11 cellular contexts compared by ENCODE assay signal in the genomic region with DNA sequence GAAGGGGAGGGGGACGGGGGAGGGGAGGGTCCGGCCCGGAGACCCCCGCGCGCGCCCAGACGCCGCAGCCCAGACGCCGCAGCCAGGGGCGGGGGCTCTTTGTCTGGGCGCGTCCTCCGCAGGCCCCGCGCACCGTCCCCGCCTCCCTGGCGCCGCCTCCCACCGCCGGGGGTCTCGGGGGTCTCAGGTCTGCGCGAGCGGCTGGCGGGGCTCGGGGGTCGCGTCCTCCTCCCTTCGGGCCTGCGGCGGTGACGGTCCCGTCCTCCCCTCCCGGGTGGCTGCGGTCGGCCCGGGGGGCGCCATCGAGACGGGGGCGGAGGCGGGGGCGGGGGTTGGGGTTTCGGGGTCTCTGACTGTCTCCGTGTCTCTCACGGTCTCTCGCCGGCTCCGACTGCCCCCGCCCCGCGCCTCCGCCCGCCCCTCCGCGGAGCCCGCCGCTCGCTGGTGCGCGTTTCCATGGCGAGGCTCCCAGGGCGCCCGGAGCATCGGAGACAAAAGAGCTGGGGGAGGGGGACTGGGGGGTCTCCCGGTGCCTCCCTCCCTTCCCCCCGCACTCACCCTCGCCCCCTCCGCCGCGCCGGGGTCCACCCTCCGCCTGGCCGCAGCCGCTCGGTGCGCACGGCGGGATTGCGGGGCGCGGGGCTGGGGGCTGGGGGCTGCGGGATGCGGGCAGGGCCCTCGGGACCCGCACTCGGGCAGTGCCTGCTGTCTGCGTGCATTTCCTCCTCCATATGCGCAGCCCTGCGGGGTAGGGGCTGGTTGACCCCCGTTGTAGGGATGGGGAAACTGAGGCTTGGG. TPM values are rescaled to one million over a fixed set of nuclear protein-coding genes. Genes with fewer than 3 reads are reported as not detected.
DNase-seq lines count a peak whose midpoint lies in the region; TF ChIP-seq lines count a peak whose summit lies in the region.
"Had no signal": no experiment of that assay in that cellular context is flagged by ENCODE, and none has a peak within 500 bp of the region (broad histone marks: within the 10 kb centered on the region; RNA-seq: fewer than 3 reads in every experiment).

No MANE protein-coding gene starts in this region.

- in situ Hi-C loops in mammary epithelial cell (cut with MboI; ENCODE audit: low sequenced_read_pairs in 2 of 2) = no loop called here

- H3K4me1 Mint-ChIP-seq in nephron progenitor cell = peaks cover 23% of the 10 kb centered on the region

- no peak for TF ChIP-seq CTCF in coronary artery (IDR thresholded peaks at IDR 0.05)
- TF ChIP-seq CTCF in nephron progenitor cell (IDR thresholded peaks at IDR 0.05) = no peak
- TF ChIP-seq CTCF in mammary epithelial cell (conservative IDR thresholded peaks at IDR 0.05 in 1 of 2, IDR thresholded peaks at IDR 0.05 in 1 of 2; ENCODE audit: extremely low read depth in 1 of 2, insufficient read depth in 1 of 2, low read depth in 1 of 2, low read length in 2 of 2) = no peak

- peak overlapping the region; percentile 64 for H3K4me3 Mint-ChIP-seq in nephron progenitor cell

- no TSS peak for BruUV-seq in mammary epithelial cell (replicated peaks; lab: Mats Ljungman, UMichigan)

- H3K4me3 ChIP-seq in HUES6 (ENCODE audit: low read depth, low read length) (peak overlapping the region; percentile 68), coronary artery (peak overlapping the region; percentile 66), mammary epithelial cell (replicated peaks in 1 of 3; ENCODE audit: insufficient read depth in 1 of 3, low read depth in 2 of 3, low read length in 3 of 3) (no peak overlapping the region)
- H3K4me3 ChIP-seq: lung had no signal

- peaks cover 8% of the 10 kb centered on the region for H3K36me3 Mint-ChIP-seq in nephron progenitor cell (ENCODE audit: low read depth)

- H3K27ac ChIP-seq in HUES6 (ENCODE audit: low read depth, low read length) (no peak overlapping the region), coronary artery (no peak overlapping the region), mammary epithelial cell (ENCODE audit: insufficient read depth, low read depth, low read length) (no peak overlapping the region)

- H3K27me3 Mint-ChIP-seq in nephron progenitor cell (ENCODE audit: low read depth, poor library complexity) = peaks cover 11% of the 10 kb centered on the region

- CTCF ChIA-PET in mammary epithelial cell (lab: Charles Lee; ENCODE audit: low non-redundant PET) = no interaction called here

- H4K20me1 ChIP-seq in mammary epithelial cell (ENCODE audit: insufficient read depth, low read length) = no peaks in the 10 kb centered on the region

- peak overlapping the region; percentile 50 for H3K9ac ChIP-seq in HUES6 (ENCODE audit: low read length)
- H3K9ac ChIP-seq in mammary epithelial cell (ENCODE audit: insufficient read depth, low read length) = no peak overlapping the region

- H3K9me3 ChIP-seq in HUES6 (ENCODE audit: control insufficient read depth, insufficient read depth, low read depth, low read length) = no peaks in the 10 kb centered on the region
- H3K9me3 ChIP-seq in mammary epithelial cell (replicated peaks; ENCODE audit: insufficient read depth, low read length) = no peaks in the 10 kb centered on the region

- DNase-seq in AG08396 (ENCODE audit: low spot score) (peak; percentile 41), coronary artery (ENCODE audit: low spot score) (no peak), nephron progenitor cell (peak; percentile 72), amniotic stem cell (lab: John Stamatoyannopoulos, UW) (no peak), mammary epithelial cell (no peak), foreskin melanocyte (no peak), cortex of kidney (lab: John Stamatoyannopoulos, UW) (no peak)
- DNase-seq: NCI-H345; stimulated activated CD4-positive, alpha-beta T cell treated with anti-CD3 and anti-CD28 coated beads, Interleukin-15, amount 100 ng/mL, for 24 hours had no signal

- no peaks in the 10 kb centered on the region for H3K79me2 ChIP-seq in mammary epithelial cell (ENCODE audit: insufficient read depth, low read length)

- no CpG with 5 or more reads among the region's 94 CpGs for WGBS in mammary epithelial cell (ENCODE audit: low coverage, missing lambda C conversion rate)

- H3K36me3 ChIP-seq in HUES6 (ENCODE audit: control insufficient read depth, insufficient read depth, low read length) (no peaks in the 10 kb centered on the region), mammary epithelial cell (ENCODE audit: insufficient read depth, low read length) (no peaks in the 10 kb centered on the region)

- intact Hi-C loops in mammary epithelial cell (cut with micrococcal nuclease) = no loop called here

- dilution Hi-C loops in mammary epithelial cell (cut with HindIII; ENCODE audit: low sequenced_read_pairs) = no loop called here

- H3K9me3 Mint-ChIP-seq in nephron progenitor cell = no peaks in the 10 kb centered on the region

- no peak overlapping the region for H3K27ac Mint-ChIP-seq in nephron progenitor cell

- no peak overlapping the region for H3K4me2 ChIP-seq in mammary epithelial cell (ENCODE audit: insufficient read depth, low read depth, low read length)

- H2AFZ ChIP-seq in mammary epithelial cell (ENCODE audit: low read depth, low read length) = no peak overlapping the region

- H3K27me3 ChIP-seq in HUES6 (ENCODE audit: control insufficient read depth, insufficient read depth, low read length) (no peaks in the 10 kb centered on the region), mammary epithelial cell (ENCODE audit: insufficient read depth, low read length) (peaks cover 3% of the 10 kb centered on the region)

- H3K4me1 ChIP-seq in HUES6 (ENCODE audit: control insufficient read depth, insufficient read depth, low read length) (peaks cover 3% of the 10 kb centered on the region; the same call in 1 of the 2 replicates), mammary epithelial cell (ENCODE audit: insufficient read depth, low read length) (no peaks in the 10 kb centered on the region)

RNA-seq across cellular contexts. Expression of a gene that starts 0.4 kb away (rescaled TPM):
- total RNA-seq in mammary epithelial cell = under 1 TPM in 1 of 2 donors, not detected in 1; under 0.01 TPM
- polyA plus RNA-seq in mammary epithelial cell = not detected
- polyA minus RNA-seq in mammary epithelial cell = not detected

RNA-seq across cellular contexts. Expression of a gene that starts 5.5 kb away (rescaled TPM):
- total RNA-seq in mammary epithelial cell = not detected
- not detected for polyA plus RNA-seq in mammary epithelial cell
- polyA minus RNA-seq in mammary epithelial cell = not detected

RNA-seq across cellular contexts. Expression of a gene that starts 18.6 kb away (rescaled TPM):
- not detected for total RNA-seq in mammary epithelial cell
- not detected for polyA plus RNA-seq in mammary epithelial cell
- polyA minus RNA-seq in mammary epithelial cell = not detected

RNA-seq across cellular contexts. Expression of a gene that starts 24.9 kb away (rescaled TPM):
- total RNA-seq in mammary epithelial cell = 100 to 1,000 TPM in 1 of 2 donors, 10 to 100 TPM in 1; 88.9 to 383 TPM
- polyA plus RNA-seq in mammary epithelial cell = 214 TPM
- polyA minus RNA-seq in mammary epithelial cell = 178 TPM

RNA-seq across cellular contexts. Expression of a gene that starts 29.9 kb away (rescaled TPM):
- total RNA-seq in mammary epithelial cell = not detected
- polyA plus RNA-seq in mammary epithelial cell = not detected
- polyA minus RNA-seq in mammary epithelial cell = not detected

Comparison
In these comparisons a context has a peak if more than half of its experiments do, and no peak if none do; other contexts are left out.
1. DNase-seq: peak in AG08396 (single experiment) and nephron progenitor cell (single experiment); none in coronary artery (single experiment), amniotic stem cell (single experiment), mammary epithelial cell (single experiment), foreskin melanocyte (single experiment) and cortex of kidney (single experiment).
2. H3K4me3 ChIP-seq: peak in HUES6 (single experiment) and coronary artery (single experiment); none in mammary epithelial cell (0 of 3).